ENCODE assay signal across 1 cellular context in the genomic region with DNA sequence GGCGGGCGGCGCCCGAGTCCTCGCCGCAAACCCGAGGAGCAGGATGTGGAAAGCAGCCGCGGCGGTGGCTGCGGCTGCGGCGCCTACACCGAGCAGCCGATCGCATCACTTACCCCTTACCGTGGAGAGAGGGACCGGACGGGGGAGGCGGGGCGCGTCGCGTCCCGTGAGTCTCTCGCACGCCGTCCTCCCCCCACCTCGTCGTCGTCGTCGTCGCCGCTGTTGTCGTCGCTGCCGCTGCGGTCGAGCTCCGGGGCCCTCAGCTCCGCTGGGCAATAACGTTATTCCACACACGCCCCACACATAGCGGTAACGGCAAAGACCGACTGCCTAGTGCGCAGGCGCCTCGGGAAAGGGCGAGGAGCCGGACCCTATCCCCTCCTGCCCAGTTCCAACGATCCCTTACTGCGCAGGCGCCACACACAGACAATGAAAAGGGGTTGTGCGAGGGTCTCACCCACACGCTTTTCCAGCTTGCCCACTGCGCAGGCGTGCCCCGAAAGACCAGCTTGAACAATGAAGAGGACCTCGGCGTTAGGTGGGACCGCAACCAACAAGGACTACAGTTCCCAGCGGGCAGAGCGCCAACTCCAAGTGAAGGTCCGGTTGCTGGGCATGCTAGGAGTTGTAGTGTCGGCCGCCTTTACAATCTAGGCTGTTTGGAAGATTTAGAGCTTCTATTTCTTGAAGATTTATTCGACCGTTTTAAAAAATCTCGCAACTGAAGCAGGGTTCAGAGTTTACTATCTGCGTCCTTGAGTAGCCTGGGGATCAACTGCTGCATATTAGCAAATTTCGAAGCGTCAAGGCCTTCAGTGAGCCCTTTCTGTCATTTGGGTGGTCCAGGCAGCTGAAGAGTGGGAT.
TF ChIP-seq lines count a peak whose summit lies in the region.

A gene (minus strand): TSS at position 355 of the 864 bp plus-strand sequence. CDS start 30,001 bp downstream, outside the sequence.

TF ChIP-seq in IMR-90, 13 proteins besides CTCF, POLR2A, EP300 and RAD21:
- TF ChIP-seq MXI1 (IDR thresholded peaks at IDR 0.05; ENCODE audit: borderline replicate concordance, low read depth, low read length): 0 out of 2 replicates have a peak, but pooled peaks have one; percentile 18
- TF ChIP-seq CEBPB (IDR thresholded peaks at IDR 0.05; ENCODE audit: low read depth, low read length): no peak
- TF ChIP-seq MAZ (IDR thresholded peaks at IDR 0.05; ENCODE audit: borderline replicate concordance, low read depth, low read length): peak; percentile 30; the same call in 1 of the 2 replicates
- no peak for TF ChIP-seq RCOR1 (IDR thresholded peaks at IDR 0.05; ENCODE audit: insufficient replicate concordance, low read length)
- no peak for TF ChIP-seq SMC3 (IDR thresholded peaks at IDR 0.05; ENCODE audit: low read depth, low read length)
- peak; percentile 44; the same call in 1 of the 2 replicates for TF ChIP-seq BHLHE40 (IDR thresholded peaks at IDR 0.05; ENCODE audit: low read depth, low read length)
TF ChIP-seq in IMR-90: peak in this region for 3.
